ENCODE assay signal across 23 cellular contexts in genomic region chrX:105744291-105744690, GRCh38.
"Had no signal": no experiment of that assay in that cellular context is flagged by ENCODE, and none has a peak within 500 bp of the region (broad histone marks: within the 10 kb centered on the region; RNA-seq: fewer than 3 reads in every experiment).

No MANE protein-coding gene starts in this region.

- H3K36me3 ChIP-seq: adrenal gland, cardiac muscle cell, SJSA1 had no signal

- FAIRE-seq: RCC 7860, TTC549 had no signal

- H3K4me1 ChIP-seq: adrenal gland, SJSA1 had no signal

- H3K27me3 ChIP-seq: adrenal gland, cardiac muscle cell, SJSA1 had no signal

- H3K27ac ChIP-seq: adrenal gland, cardiac muscle cell, PC-9, SJSA1 had no signal

- DNase-seq: activated CD4-positive, alpha-beta T cell treated with anti-CD3 and anti-CD28 coated beads for 36 hours; activated CD4-positive, alpha-beta T cell treated with anti-CD3 and anti-CD28 coated beads, Interleukin-2, amount 10 ng/mL, durations not matched to agents 7 days and 5 days; activated CD4-positive, alpha-beta T cell treated with anti-CD3 and anti-CD28 coated beads, Interleukin-2, amount 50 U/mL, for 48 hours; activated CD8-positive, alpha-beta T cell treated with anti-CD3 and anti-CD28 coated beads, Interleukin-2, amount 10 ng/mL, durations not matched to agents 7 days and 5 days; activated gamma-delta T cell; activated naive CD4-positive, alpha-beta T cell treated with Interleukin-2 at 50 U/mL for 16 hours; activated T-cell treated with anti-CD3 and anti-CD28 coated beads, Interleukin-2, amount 50 U/mL, for 24 hours; adrenal gland; Karpas-422; KBM-7; NCI-H1105; NCI-H1417 treated with DMSO at 0.1 percent for 48 hours; NCI-H187 treated with DMSO at 0.1 percent for 48 hours; NCI-H2081; NCI-H226; NCI-H524 treated with DMSO at 0.1 percent for 48 hours; PC-9; SHP77 treated with DMSO at 0.1 percent for 48 hours; SK-N-SH had no signal

- H3K9me3 ChIP-seq: adrenal gland, SJSA1, SK-N-SH had no signal

- H3K4me3 ChIP-seq: adrenal gland, cardiac muscle cell, PC-9, SJSA1 had no signal
